ENCODE assay signal across 1 cellular context in the genomic region with DNA sequence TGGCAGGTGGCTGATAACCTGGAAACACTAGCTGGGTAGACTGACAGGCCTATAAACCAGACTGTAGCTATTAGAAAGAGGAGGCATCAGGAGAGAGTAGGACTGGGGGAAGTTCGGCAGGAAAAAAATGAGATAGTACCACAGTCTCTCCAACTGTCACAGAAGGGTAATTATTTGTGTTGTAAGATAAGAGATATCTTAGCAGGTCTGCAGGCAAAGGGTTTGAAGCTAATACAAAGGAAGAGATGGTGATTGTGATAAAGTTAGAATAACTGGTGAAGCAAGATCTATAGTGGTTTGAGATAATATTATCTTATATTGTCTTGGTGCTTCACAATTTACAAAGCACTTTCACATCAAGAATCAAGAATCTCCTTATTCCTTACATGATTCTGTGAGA.
TF ChIP-seq lines count a peak whose summit lies in the region.

No MANE protein-coding gene starts in this region.

TF ChIP-seq in K562, 482 proteins besides CTCF, POLR2A, EP300 and RAD21:
- peak; percentile 69; the same call in 1 of the 2 replicates for TF ChIP-seq SOX6 (IDR thresholded peaks at IDR 0.05)
- TF ChIP-seq GABPA (tag; conservative IDR thresholded peaks at IDR 0.05; ENCODE audit: low read depth), result peak; percentile 35; the same call in 1 of the 2 replicates
- TF ChIP-seq, protein P1, sequence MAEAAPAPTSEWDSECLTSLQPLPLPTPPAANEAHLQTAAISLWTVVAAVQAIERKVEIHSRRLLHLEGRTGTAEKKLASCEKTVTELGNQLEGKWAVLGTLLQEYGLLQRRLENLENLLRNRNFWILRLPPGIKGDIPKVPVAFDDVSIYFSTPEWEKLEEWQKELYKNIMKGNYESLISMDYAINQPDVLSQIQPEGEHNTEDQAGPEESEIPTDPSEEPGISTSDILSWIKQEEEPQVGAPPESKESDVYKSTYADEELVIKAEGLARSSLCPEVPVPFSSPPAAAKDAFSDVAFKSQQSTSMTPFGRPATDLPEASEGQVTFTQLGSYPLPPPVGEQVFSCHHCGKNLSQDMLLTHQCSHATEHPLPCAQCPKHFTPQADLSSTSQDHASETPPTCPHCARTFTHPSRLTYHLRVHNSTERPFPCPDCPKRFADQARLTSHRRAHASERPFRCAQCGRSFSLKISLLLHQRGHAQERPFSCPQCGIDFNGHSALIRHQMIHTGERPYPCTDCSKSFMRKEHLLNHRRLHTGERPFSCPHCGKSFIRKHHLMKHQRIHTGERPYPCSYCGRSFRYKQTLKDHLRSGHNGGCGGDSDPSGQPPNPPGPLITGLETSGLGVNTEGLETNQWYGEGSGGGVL (CRISPR knock-in tag; IDR thresholded peaks at IDR 0.05), result no peak
- peak; percentile 19; the same call in 1 of the 2 replicates for TF ChIP-seq CBFA2T3 (IDR thresholded peaks at IDR 0.05)
- no peak for TF ChIP-seq SIN3A (IDR thresholded peaks at IDR 0.05; ENCODE audit: borderline replicate concordance in 2 of 2, control insufficient read depth in 1 of 2, low read depth in 2 of 2, low read length in 2 of 2)
- TF ChIP-seq, protein P2, sequence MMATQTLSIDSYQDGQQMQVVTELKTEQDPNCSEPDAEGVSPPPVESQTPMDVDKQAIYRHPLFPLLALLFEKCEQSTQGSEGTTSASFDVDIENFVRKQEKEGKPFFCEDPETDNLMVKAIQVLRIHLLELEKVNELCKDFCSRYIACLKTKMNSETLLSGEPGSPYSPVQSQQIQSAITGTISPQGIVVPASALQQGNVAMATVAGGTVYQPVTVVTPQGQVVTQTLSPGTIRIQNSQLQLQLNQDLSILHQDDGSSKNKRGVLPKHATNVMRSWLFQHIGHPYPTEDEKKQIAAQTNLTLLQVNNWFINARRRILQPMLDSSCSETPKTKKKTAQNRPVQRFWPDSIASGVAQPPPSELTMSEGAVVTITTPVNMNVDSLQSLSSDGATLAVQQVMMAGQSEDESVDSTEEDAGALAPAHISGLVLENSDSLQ (IDR thresholded peaks at IDR 0.05), result peak; percentile 57
- 0 out of 2 replicates have a peak, but pooled peaks have one; percentile 37 for TF ChIP-seq NR2C1 (IDR thresholded peaks at IDR 0.05)
- TF ChIP-seq NR2C1 (tag; IDR thresholded peaks at IDR 0.05), result no peak
- TF ChIP-seq NR2C2 (CRISPR knock-in tag; IDR thresholded peaks at IDR 0.05), result no peak
- TF ChIP-seq NR2C2 (tag; IDR thresholded peaks at IDR 0.05), result peak; percentile 39; the same call in 1 of the 2 replicates
- TF ChIP-seq, protein P3, sequence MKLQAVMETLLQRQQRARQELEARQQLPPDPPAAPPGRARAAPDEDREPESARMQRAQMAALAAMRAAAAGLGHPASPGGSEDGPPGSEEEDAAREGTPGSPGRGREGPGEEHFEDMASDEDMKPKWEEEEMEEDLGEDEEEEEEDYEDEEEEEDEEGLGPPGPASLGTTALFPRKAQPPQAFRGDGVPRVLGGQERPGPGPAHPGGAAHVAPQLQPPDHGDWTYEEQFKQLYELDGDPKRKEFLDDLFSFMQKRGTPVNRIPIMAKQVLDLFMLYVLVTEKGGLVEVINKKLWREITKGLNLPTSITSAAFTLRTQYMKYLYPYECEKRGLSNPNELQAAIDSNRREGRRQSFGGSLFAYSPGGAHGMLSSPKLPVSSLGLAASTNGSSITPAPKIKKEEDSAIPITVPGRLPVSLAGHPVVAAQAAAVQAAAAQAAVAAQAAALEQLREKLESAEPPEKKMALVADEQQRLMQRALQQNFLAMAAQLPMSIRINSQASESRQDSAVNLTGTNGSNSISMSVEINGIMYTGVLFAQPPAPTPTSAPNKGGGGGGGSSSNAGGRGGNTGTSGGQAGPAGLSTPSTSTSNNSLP (IDR thresholded peaks at IDR 0.05; ENCODE audit: borderline replicate concordance, low read depth, low read length), result no peak
- no peak for TF ChIP-seq POLR2B (IDR thresholded peaks at IDR 0.05; ENCODE audit: low read depth, partially characterized antibody)
- no peak for TF ChIP-seq KLF6 (CRISPR knock-in tag; IDR thresholded peaks at IDR 0.05; ENCODE audit: borderline replicate concordance)
- TF ChIP-seq SAP30 (IDR thresholded peaks at IDR 0.05; ENCODE audit: borderline replicate concordance, insufficient read depth, low read depth, low read length, poor library complexity, severe bottlenecking), result no peak
- TF ChIP-seq ARID1B (IDR thresholded peaks at IDR 0.05), result peak; percentile 21; the same call in 1 of the 2 replicates
- no peak for TF ChIP-seq FOXM1 (IDR thresholded peaks at IDR 0.05; ENCODE audit: low read depth)
- TF ChIP-seq FOXM1 (CRISPR knock-in tag; IDR thresholded peaks at IDR 0.05; ENCODE audit: low read depth), result no peak
